Comparison of ENCODE assay signal across 2 cellular contexts in genomic region chr2:110154188-110154587, GRCh38. TPM values are rescaled to one million over a fixed set of nuclear protein-coding genes. Genes with fewer than 3 reads are reported as not detected.
"Had no signal": no experiment of that assay in that cellular context is flagged by ENCODE, and none has a peak within 500 bp of the region (broad histone marks: within the 10 kb centered on the region; RNA-seq: fewer than 3 reads in every experiment).

No MANE protein-coding gene starts in this region.

RNA-seq across cellular contexts. Expression of gene MALL, which starts 38.6 kb away (rescaled TPM):
- polyA plus RNA-seq: immature natural killer cell; naive thymus-derived CD4-positive, alpha-beta T cell had no signal

RNA-seq across cellular contexts. Expression of gene NPHP1, which starts 50.6 kb away (rescaled TPM):
- polyA plus RNA-seq: immature natural killer cell had no signal
